ENCODE assay signal across 8 cellular contexts in genomic region chr5:175962329-175962728, GRCh38. TPM values are rescaled to one million over a fixed set of nuclear protein-coding genes. Genes with fewer than 3 reads are reported as not detected.
DNase-seq lines count a peak whose midpoint lies in the region; ATAC-seq and TF ChIP-seq lines count a peak whose summit lies in the region.
"Not testable (repeated sequence)": the region's sequence is repeated elsewhere in the genome, so short reads cannot be mapped to it uniquely, and the experiment has no call there.

No MANE protein-coding gene starts in this region.

- H2BK20ac ChIP-seq in IMR-90 (ENCODE audit: low read depth, low read length): not testable (repeated sequence)

- H3K9me1 ChIP-seq in IMR-90 (ENCODE audit: insufficient read depth, low read length): not testable (repeated sequence)

- H3K14ac ChIP-seq in IMR-90 (replicated peaks; ENCODE audit: low read depth, low read length): not testable (repeated sequence)

- CTCF ChIA-PET in IMR-90 (lab: Yijun Ruan, JAX): not testable (repeated sequence)

- not testable (repeated sequence) for H3K4me3 ChIP-seq in GM23248; IMR-90 (ENCODE audit: insufficient read depth, low read depth, low read length); adipocyte (ENCODE audit: low read length); choroid plexus epithelial cell (ENCODE audit: low read depth, low read length); epithelial cell of esophagus (ENCODE audit: low read length); hepatocyte

- H4K20me1 ChIP-seq in GM23248 (ENCODE audit: insufficient read depth); IMR-90 (ENCODE audit: insufficient read depth, low read length); hepatocyte (ENCODE audit: insufficient read depth, poor library complexity, severe bottlenecking): not testable (repeated sequence)

- not testable (repeated sequence) for H3K4me1 ChIP-seq in GM23248 (ENCODE audit: insufficient read depth); IMR-90 (ENCODE audit: control insufficient read depth, insufficient read depth, low read length); adipocyte (ENCODE audit: control insufficient read depth, insufficient read depth, low read length); hepatocyte (ENCODE audit: insufficient read depth)

- not testable (repeated sequence) for H3K9me2 ChIP-seq in GM23248 (ENCODE audit: insufficient read depth); hepatocyte (replicated peaks; ENCODE audit: insufficient read depth)

- dilution Hi-C loops in IMR-90 (cut with HindIII; ENCODE audit: low sequenced_read_pairs, unreplicated experiment): not testable (repeated sequence)

- intact Hi-C loops in IMR-90 (cut with micrococcal nuclease): not testable (repeated sequence)

- TF ChIP-seq CTCF in IMR-90 (conservative IDR thresholded peaks at IDR 0.05; ENCODE audit: low read depth, low read length); choroid plexus epithelial cell (conservative IDR thresholded peaks at IDR 0.05; ENCODE audit: low read depth, low read length); epithelial cell of esophagus (IDR thresholded peaks at IDR 0.05; ENCODE audit: insufficient read depth, low read depth, low read length, missing control alignments); hepatocyte (IDR thresholded peaks at IDR 0.05; ENCODE audit: poor library complexity): not testable (repeated sequence)

- H2BK15ac ChIP-seq in IMR-90 (ENCODE audit: low read depth, low read length): not testable (repeated sequence)

- POLR2A ChIA-PET in IMR-90 (lab: Charles Lee; ENCODE audit: unreplicated experiment): not testable (repeated sequence)

- not testable (repeated sequence) for H3F3A ChIP-seq in GM23248 (ENCODE audit: insufficient read depth)

- peak; percentile 30 for DNase-seq in EH (ENCODE audit: low read depth)
- DNase-seq in GM23248: peak; percentile 32
- peak; percentile 5 for DNase-seq in IMR-90
- peak; percentile 1 for DNase-seq in adipocyte (ENCODE audit: low read depth)
- DNase-seq in amniotic epithelial cell (ENCODE audit: low read depth): peak; percentile 56
- peak; percentile 2 for DNase-seq in choroid plexus epithelial cell (ENCODE audit: low read depth)
- peak; percentile 4 for DNase-seq in epithelial cell of esophagus (ENCODE audit: low read depth)
- DNase-seq in hepatocyte (ENCODE audit: low spot score): peak; percentile 2

- H4K8ac ChIP-seq in IMR-90 (ENCODE audit: low read depth in 2 of 2, low read length in 2 of 2): not testable (repeated sequence)

- not testable (repeated sequence) for H3K4me2 ChIP-seq in GM23248 (ENCODE audit: unreplicated experiment); IMR-90 (ENCODE audit: low read depth, low read length); hepatocyte

- not testable (repeated sequence) for H2BK120ac ChIP-seq in IMR-90 (ENCODE audit: low read depth, low read length)

- H3K79me2 ChIP-seq in GM23248 (ENCODE audit: insufficient read depth): peaks cover 14% of the 10 kb centered on the region; the same call in 1 of the 2 replicates
- H3K79me2 ChIP-seq in hepatocyte: peaks cover 10% of the 10 kb centered on the region

- BruUV-seq in IMR-90 (replicated peaks; lab: Mats Ljungman, UMichigan): not testable (repeated sequence)

- not testable (repeated sequence) for H3K27ac ChIP-seq in GM23248; IMR-90 (ENCODE audit: insufficient read depth, low read length); hepatocyte

- 31 to 80% methylated on average over 2 to 8 of the region's 8 CpGs for WGBS in GM23248 (ENCODE audit: low coverage in 1 of 2, low lambda C conversion rate in 2 of 2, missing lambda C conversion rate in 2 of 2), 2 experiments
- no CpG with 5 or more reads among the region's 8 CpGs for WGBS in IMR-90 (ENCODE audit: extremely low coverage in 2 of 2, insufficient read length in 1 of 2), 2 experiments
- 78% methylated on average over 4 of the region's 8 CpGs for WGBS in hepatocyte (ENCODE audit: low lambda C conversion rate, missing lambda C conversion rate)

- not testable (repeated sequence) for H3K9ac ChIP-seq in GM23248; IMR-90 (ENCODE audit: low read depth, low read length); adipocyte (ENCODE audit: low read length)

- H2AK9ac ChIP-seq in IMR-90 (replicated peaks; ENCODE audit: low read depth, low read length, poor library complexity): not testable (repeated sequence)

- H3K79me1 ChIP-seq in IMR-90 (ENCODE audit: low read depth in 1 of 2, low read length in 2 of 2): not testable (repeated sequence)

- H3K4ac ChIP-seq in IMR-90 (ENCODE audit: low read depth, low read length): not testable (repeated sequence)

- not testable (repeated sequence) for H3K18ac ChIP-seq in IMR-90 (ENCODE audit: low read depth, low read length)

- not testable (repeated sequence) for H3K36me3 ChIP-seq in GM23248 (ENCODE audit: low read depth); IMR-90 (ENCODE audit: control insufficient read depth, insufficient read depth, low read length); adipocyte (ENCODE audit: control insufficient read depth, insufficient read depth, low read length, severe bottlenecking); hepatocyte (replicated peaks; ENCODE audit: insufficient read depth, low read depth)

- not testable (repeated sequence) for H3K9me3 ChIP-seq in GM23248 (ENCODE audit: low read depth); IMR-90 (ENCODE audit: control insufficient read depth, insufficient read depth, low read length); adipocyte (ENCODE audit: control insufficient read depth, low read length); hepatocyte (ENCODE audit: low read depth)

- H2AFZ ChIP-seq in GM23248; IMR-90 (replicated peaks; ENCODE audit: low read length, poor library complexity); hepatocyte: not testable (repeated sequence)

- not testable (repeated sequence) for H2AK5ac ChIP-seq in IMR-90 (ENCODE audit: low read depth, low read length)

- in situ Hi-C loops in GM23248 (cut with MboI); IMR-90 (cut with MboI; ENCODE audit: low sequenced_read_pairs): not testable (repeated sequence)

- H2BK5ac ChIP-seq in IMR-90 (ENCODE audit: low read depth, low read length, poor library complexity, severe bottlenecking): not testable (repeated sequence)

- H3K56ac ChIP-seq in IMR-90 (ENCODE audit: extremely low read depth, insufficient read depth, low read length): not testable (repeated sequence)

- TF ChIP-seq POLR2A in IMR-90 (IDR thresholded peaks at IDR 0.05; ENCODE audit: low read depth, low read length): not testable (repeated sequence)

- not testable (repeated sequence) for H3K23ac ChIP-seq in IMR-90 (ENCODE audit: low read depth, low read length)

- H4K5ac ChIP-seq in IMR-90 (ENCODE audit: low read depth, low read length): not testable (repeated sequence)

- not testable (repeated sequence) for TF ChIP-seq RAD21 in IMR-90 (IDR thresholded peaks at IDR 0.05; ENCODE audit: low read length)

- not testable (repeated sequence) for H3K27me3 ChIP-seq in GM23248 (replicated peaks; ENCODE audit: insufficient read depth); IMR-90 (ENCODE audit: control insufficient read depth, insufficient read depth, low read length); adipocyte (replicated peaks; ENCODE audit: control insufficient read depth, insufficient read depth, low read length); hepatocyte

- H4K91ac ChIP-seq in IMR-90 (ENCODE audit: insufficient read depth, low read depth, low read length): not testable (repeated sequence)

- peak; percentile 60 for ATAC-seq in IMR-90 (ENCODE audit: low read depth)

RNA-seq across cellular contexts. Expression of gene THOC3, which starts 5.8 kb away (rescaled TPM):
- 57.9 and 70.7 TPM in 2 replicates for total RNA-seq in GM23248 (2014; rRNA removed; shearing (Covaris generic))
- polyA plus RNA-seq in GM23248 (2016; fragmentation: Nextera tagmentation; extraction: Ambion mirVana): 47.2 and 50.6 TPM in 2 replicates
- 64.7 and 114 TPM in 2 replicates for total RNA-seq in IMR-90 (2012; rRNA removed)
- 65.0 and 87.9 TPM in 2 replicates for polyA plus RNA-seq in IMR-90 (2012; rRNA removed)
- 36.1 and 51.5 TPM in 2 replicates for polyA plus RNA-seq in IMR-90 (2012; cell fraction: cytosol; rRNA removed)
- polyA plus RNA-seq in IMR-90 (2012; cell fraction: nucleus; rRNA removed; ENCODE audit: low replicate concordance): 11.2 and 23.1 TPM in 2 replicates
- 65.7 and 74.5 TPM in 2 replicates for total RNA-seq in hepatocyte
- 62.0 and 66.3 TPM in 2 replicates for polyA plus RNA-seq in hepatocyte

Comparison
In these comparisons a context has a peak if more than half of its experiments do, and no peak if none do; other contexts are left out.
1. DNase-seq: peak in every context shown above with its lines; median percentile 56 in amniotic epithelial cell; 32 in GM23248; 30 in EH; 5 in IMR-90; 4 in epithelial cell of esophagus; 2 in choroid plexus epithelial cell; 2 in hepatocyte; 1 in adipocyte.